Comparison of ENCODE assay signal across 11 cellular contexts in genomic region chr4:3288571-3289094, GRCh38. TPM values are rescaled to one million over a fixed set of nuclear protein-coding genes. Genes with fewer than 3 reads are reported as not detected.
"Had no signal": no experiment of that assay in that cellular context is flagged by ENCODE, and none has a peak within 500 bp of the region (broad histone marks: within the 10 kb centered on the region; RNA-seq: fewer than 3 reads in every experiment).

No MANE protein-coding gene starts in this region.

- H3K4me3 ChIP-seq: tibial nerve had no signal

- H3K27ac Mint-ChIP-seq: activated CD4-positive, alpha-beta T cell treated with anti-CD3 and anti-CD28 coated beads, Interleukin-2, amount 10 ng/mL, durations not matched to agents 7 days and 5 days; effector memory CD8-positive, alpha-beta T cell; natural killer cell treated with Interleukin-12 subunit alpha and Interleukin-12 subunit beta and Interleukin-15 and Interleukin-18, amount 100 ng/mL, for 72 hours; T-helper 1 cell treated with Interleukin-12 subunit alpha and Interleukin-12 subunit beta and Interleukin-4 antibody, amounts not matched to agents 30 μg/mL and 1 μg/mL, for 36 hours had no signal

- H3K36me3 ChIP-seq: tibial nerve had no signal

- H3K27ac ChIP-seq: tibial nerve had no signal

- H3K9me3 Mint-ChIP-seq: activated CD4-positive, alpha-beta T cell treated with anti-CD3 and anti-CD28 coated beads, Interleukin-2, amount 10 ng/mL, durations not matched to agents 7 days and 5 days; effector memory CD8-positive, alpha-beta T cell; natural killer cell treated with Interleukin-12 subunit alpha and Interleukin-12 subunit beta and Interleukin-15 and Interleukin-18, amount 100 ng/mL, for 72 hours; T-helper 1 cell treated with Interleukin-12 subunit alpha and Interleukin-12 subunit beta and Interleukin-4 antibody, amounts not matched to agents 30 μg/mL and 1 μg/mL, for 36 hours had no signal

- DNase-seq: activated CD4-positive, alpha-beta T cell treated with anti-CD3 and anti-CD28 coated beads, Interleukin-2, amount 10 ng/mL, durations not matched to agents 7 days and 5 days; activated CD4-positive, CD25-positive, alpha-beta regulatory T cell; activated T-cell treated with anti-CD3 and anti-CD28 coated beads, Interleukin-2, amount 50 U/mL, for 48 hours; aorta; effector memory CD8-positive, alpha-beta T cell; kidney glomerular epithelial cell; stimulated activated CD4-positive, alpha-beta T cell treated with anti-CD3 and anti-CD28 coated beads, Interleukin-4, amount 100 ng/mL, for 1 hour had no signal

- H3K4me3 Mint-ChIP-seq: activated CD4-positive, alpha-beta T cell treated with anti-CD3 and anti-CD28 coated beads, Interleukin-2, amount 10 ng/mL, durations not matched to agents 7 days and 5 days; effector memory CD8-positive, alpha-beta T cell; natural killer cell treated with Interleukin-12 subunit alpha and Interleukin-12 subunit beta and Interleukin-15 and Interleukin-18, amount 100 ng/mL, for 72 hours; T-helper 1 cell treated with Interleukin-12 subunit alpha and Interleukin-12 subunit beta and Interleukin-4 antibody, amounts not matched to agents 30 μg/mL and 1 μg/mL, for 36 hours had no signal

- H3K36me3 Mint-ChIP-seq: natural killer cell treated with Interleukin-12 subunit alpha and Interleukin-12 subunit beta and Interleukin-15 and Interleukin-18, amount 100 ng/mL, for 72 hours had no signal

- H3K9me3 ChIP-seq: tibial nerve had no signal

RNA-seq across cellular contexts. Expression of gene MSANTD1, which starts 39.7 kb away (rescaled TPM):
- total RNA-seq: epithelial cell of proximal tubule had no signal
